1 cellular context compared by ENCODE assay signal in the genomic region with DNA sequence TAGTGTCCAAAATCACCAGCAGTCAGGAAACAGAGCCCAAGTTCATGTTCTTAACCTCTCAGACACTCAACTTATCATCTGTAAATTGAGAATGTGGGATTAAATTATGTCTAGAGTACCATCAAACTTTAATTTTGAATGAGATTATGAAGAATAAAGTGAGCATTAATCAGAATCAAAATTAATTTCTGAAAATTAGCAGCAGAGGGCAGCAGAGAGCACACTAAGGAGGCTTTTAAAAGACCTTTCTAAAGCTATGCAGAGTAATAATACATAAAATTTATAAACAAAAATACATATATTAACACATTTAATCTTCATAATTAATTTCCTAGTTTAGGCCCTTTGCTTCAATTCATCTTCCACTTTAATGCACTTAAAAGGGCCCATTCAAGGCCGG.
TF ChIP-seq lines count a peak whose summit lies in the region.

No MANE protein-coding gene starts in this region.

TF ChIP-seq in IMR-90, 13 proteins besides CTCF, POLR2A, EP300 and RAD21:
- TF ChIP-seq MAFK (IDR thresholded peaks at IDR 0.05; ENCODE audit: low read depth, low read length), result no peak
- TF ChIP-seq SMC3 (IDR thresholded peaks at IDR 0.05; ENCODE audit: low read depth, low read length), result peak; percentile 50
